Comparison of ENCODE assay signal across 7 cellular contexts in the genomic region with DNA sequence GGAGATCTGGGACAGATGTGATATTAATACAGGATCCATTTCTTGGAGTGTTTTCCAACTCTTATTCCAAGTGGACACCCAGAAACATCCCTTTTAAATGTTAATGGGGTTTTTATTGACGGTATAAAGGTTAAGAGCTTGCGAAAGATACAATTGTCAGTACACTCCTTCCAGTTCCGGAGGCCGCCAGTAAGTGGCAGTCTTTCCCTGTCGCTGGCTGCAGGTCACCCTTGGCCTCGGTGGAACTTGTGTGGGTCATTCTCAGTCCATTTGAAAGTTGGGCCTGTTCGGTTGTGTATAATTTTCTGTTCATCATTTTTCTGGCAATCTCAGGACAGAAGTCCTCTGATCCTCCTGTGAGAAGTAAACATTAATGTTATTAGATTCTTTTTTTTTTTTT.
DNase-seq lines count a peak whose midpoint lies in the region; ATAC-seq and TF ChIP-seq lines count a peak whose summit lies in the region.
"Not testable (repeated sequence)": the region's sequence is repeated elsewhere in the genome, so short reads cannot be mapped to it uniquely, and the experiment has no call there.

No MANE protein-coding gene starts in this region.

- not testable (repeated sequence) for H3K27me3 ChIP-seq in Panc1 (ENCODE audit: control insufficient read depth, insufficient read depth, low read length); right lobe of liver; psoas muscle (ENCODE audit: insufficient read depth in 3 of 3, low read length in 2 of 3); aorta (ENCODE audit: control insufficient read depth in 1 of 2, insufficient read depth in 2 of 2, low read length in 1 of 2)

- not testable (repeated sequence) for H3K4me1 ChIP-seq in Panc1 (ENCODE audit: control insufficient read depth, insufficient read depth, low read length); right lobe of liver; psoas muscle; aorta (ENCODE audit: control insufficient read depth in 1 of 2, insufficient read depth in 2 of 2, low read length in 2 of 2)

- not testable (repeated sequence) for H3K9me3 Mint-ChIP-seq in activated T-cell treated with anti-CD3 and anti-CD28 coated beads, Interleukin-2, amount 50 U/mL, for 72 hours; central memory CD8-positive, alpha-beta T cell

- not testable (repeated sequence) for BruUV-seq in Panc1 (replicated peaks; lab: Mats Ljungman, UMichigan)

- not testable (repeated sequence) for DNase-seq in Panc1 (ENCODE audit: low read depth, low spot score); activated T-cell treated with anti-CD3 and anti-CD28 coated beads, Interleukin-2, amount 50 U/mL, for 72 hours; central memory CD8-positive, alpha-beta T cell (ENCODE audit: low spot score in 2 of 2); left cardiac atrium; right lobe of liver; psoas muscle; aorta

- not testable (repeated sequence) for H3K4me3 ChIP-seq in Panc1 (ENCODE audit: low read depth in 2 of 2, low read length in 2 of 2); right lobe of liver; psoas muscle; aorta (ENCODE audit: low read length in 2 of 2)

- H3K4me1 Mint-ChIP-seq in activated T-cell treated with anti-CD3 and anti-CD28 coated beads, Interleukin-2, amount 50 U/mL, for 72 hours (ENCODE audit: low read depth); central memory CD8-positive, alpha-beta T cell: not testable (repeated sequence)

- H3K9me3 ChIP-seq in Panc1 (ENCODE audit: control insufficient read depth, insufficient read depth, low read depth, low read length); right lobe of liver; psoas muscle; aorta (ENCODE audit: control insufficient read depth, low read length): not testable (repeated sequence)

- CTCF ChIA-PET in Panc1 (lab: Charles Lee) = not testable (repeated sequence)

- H3K36me3 ChIP-seq in Panc1 (ENCODE audit: control insufficient read depth, insufficient read depth, low read length); right lobe of liver; psoas muscle (ENCODE audit: insufficient read depth in 1 of 2, low read depth in 1 of 2); aorta (ENCODE audit: control insufficient read depth in 1 of 2, insufficient read depth in 2 of 2, low read length in 1 of 2): not testable (repeated sequence)

- TF ChIP-seq POLR2A in right lobe of liver (IDR thresholded peaks at IDR 0.05) = not testable (repeated sequence)

- H3K36me3 Mint-ChIP-seq in activated T-cell treated with anti-CD3 and anti-CD28 coated beads, Interleukin-2, amount 50 U/mL, for 72 hours (ENCODE audit: insufficient read depth in 2 of 2); central memory CD8-positive, alpha-beta T cell (ENCODE audit: insufficient read depth): not testable (repeated sequence)

- not testable (repeated sequence) for H3K4me3 Mint-ChIP-seq in activated T-cell treated with anti-CD3 and anti-CD28 coated beads, Interleukin-2, amount 50 U/mL, for 72 hours; central memory CD8-positive, alpha-beta T cell

- H3K27me3 Mint-ChIP-seq in activated T-cell treated with anti-CD3 and anti-CD28 coated beads, Interleukin-2, amount 50 U/mL, for 72 hours (ENCODE audit: low read depth); central memory CD8-positive, alpha-beta T cell: not testable (repeated sequence)

- H3K27ac ChIP-seq in Panc1 (ENCODE audit: low read length); right lobe of liver; psoas muscle; aorta (ENCODE audit: low read depth in 1 of 2, low read length in 2 of 2): not testable (repeated sequence)

- WGBS in right lobe of liver (ENCODE audit: insufficient coverage, low coverage, low lambda C conversion rate, missing lambda C conversion rate) = no CpG with 5 or more reads among the region's 7 CpGs
- WGBS in psoas muscle, 3 donors = no CpG with 5 or more reads among the region's 7 CpGs
- WGBS in aorta, 2 donors = no CpG with 5 or more reads among the region's 7 CpGs

- peak; percentile 83 for ATAC-seq in Panc1
- ATAC-seq in activated T-cell treated with anti-CD3 and anti-CD28 coated beads, Interleukin-2, amount 50 U/mL, for 72 hours (replicated peaks in 1 of 2) = peak; percentile 52 to 64
- ATAC-seq in central memory CD8-positive, alpha-beta T cell (replicated peaks; ENCODE audit: extremely low read depth, poor library complexity, severe bottlenecking) = peak; percentile 65
- ATAC-seq in left cardiac atrium = peak; percentile 60 to 72
- ATAC-seq in right lobe of liver = peak; percentile 95 to 99 (median 97)
- peak; percentile 76 to 92 (median 84) for ATAC-seq in psoas muscle
- ATAC-seq in aorta (ENCODE audit: low FRiP score) = peak; percentile 82

- POLR2A ChIA-PET in Panc1 (lab: Charles Lee) = not testable (repeated sequence)

- intact Hi-C loops in Panc1 (cut with micrococcal nuclease; ENCODE audit: unreplicated experiment); left cardiac atrium (cut with DNase I); right lobe of liver (cut with DNase I); psoas muscle (cut with DNase I); aorta (cut with DNase I): not testable (repeated sequence)

- not testable (repeated sequence) for TF ChIP-seq CTCF in Panc1 (IDR thresholded peaks at IDR 0.05); right lobe of liver (IDR thresholded peaks at IDR 0.05); psoas muscle (IDR thresholded peaks at IDR 0.05)

- in situ Hi-C loops in Panc1 (cut with HindIII; ENCODE audit: low pct_unique_long_range_greater_than_20kb, low sequenced_read_pairs) = not testable (repeated sequence)

- H3K27ac Mint-ChIP-seq in activated T-cell treated with anti-CD3 and anti-CD28 coated beads, Interleukin-2, amount 50 U/mL, for 72 hours; central memory CD8-positive, alpha-beta T cell (ENCODE audit: low read depth): not testable (repeated sequence)
